ENCODE assay signal across 8 cellular contexts in genomic region chr14:49879683-49880204, GRCh38. TPM values are rescaled to one million over a fixed set of nuclear protein-coding genes. Genes with fewer than 3 reads are reported as not detected.
DNase-seq lines count a peak whose midpoint lies in the region; ATAC-seq and TF ChIP-seq lines count a peak whose summit lies in the region.

No MANE protein-coding gene starts in this region.

- ATAC-seq in GM18873 (IDR thresholded peaks at IDR 0.05; ENCODE audit: low FRiP score, unreplicated experiment) (peak; percentile 56), HG03175 (IDR thresholded peaks at IDR 0.05; ENCODE audit: unreplicated experiment) (peak; percentile 94), GM19328 (IDR thresholded peaks at IDR 0.05; ENCODE audit: unreplicated experiment) (no peak)

- TF ChIP-seq CTCF in fibroblast of pulmonary artery (IDR thresholded peaks at IDR 0.05; ENCODE audit: low read length, missing control alignments) = peak; percentile 76

- DNase-seq in CD1c-positive myeloid dendritic cell (ENCODE audit: extremely low spot score) (peak; percentile 83), NOMO-1 (lab: John Stamatoyannopoulos, UW; ENCODE audit: unreplicated experiment in 2 of 2) (peak; percentile 82 to 89), fibroblast of pulmonary artery (ENCODE audit: low read depth) (peak; percentile 74), renal cortical epithelial cell (ENCODE audit: low read depth) (peak; percentile 71)
- DNase-seq in activated CD8-positive, alpha-beta memory T cell treated with anti-CD3 and anti-CD28 coated beads, Interleukin-2, amount 50 U/mL, for 4 hours = peak; percentile 45

- H3K4me3 ChIP-seq in fibroblast of pulmonary artery (replicated peaks; ENCODE audit: low read depth, low read length) = no peak overlapping the region

RNA-seq across cellular contexts. Expression of gene ARF6, which starts 13.1 kb away (rescaled TPM):
- 103 and 113 TPM in 2 replicates for total RNA-seq in renal cortical epithelial cell

RNA-seq across cellular contexts. Expression of gene NEMF, which starts 27.2 kb away (rescaled TPM):
- total RNA-seq in renal cortical epithelial cell = 27.8 and 117 TPM in 2 replicates
